30 cellular contexts compared by ENCODE assay signal in the genomic region with DNA sequence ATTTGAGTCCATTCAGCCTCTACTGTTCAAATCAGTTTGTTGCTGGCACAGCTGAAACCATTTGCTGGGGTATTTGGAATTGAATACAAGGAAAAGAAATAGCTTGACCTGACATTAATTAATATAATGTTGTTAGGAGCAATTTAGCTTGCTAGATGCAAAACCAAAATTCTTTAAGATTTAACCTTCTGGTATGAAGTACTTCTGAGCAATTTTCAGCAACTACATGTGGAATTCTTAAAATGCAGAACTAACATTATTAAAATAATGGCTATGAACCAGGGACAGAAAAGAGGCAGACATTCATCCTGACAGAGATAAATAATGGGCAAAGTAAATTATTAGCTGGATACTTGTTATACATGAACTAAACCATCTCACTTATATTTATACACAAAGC.
"Had no signal": no experiment of that assay in that cellular context is flagged by ENCODE, and none has a peak within 500 bp of the region (broad histone marks: within the 10 kb centered on the region; RNA-seq: fewer than 3 reads in every experiment).

No MANE protein-coding gene starts in this region.

- H3K79me2 ChIP-seq: hepatocyte had no signal

- H3K27ac ChIP-seq: colonic mucosa, coronary artery, dorsolateral prefrontal cortex, epithelial cell of prostate, esophagus muscularis mucosa, esophagus squamous epithelium, foreskin keratinocyte, gastrocnemius medialis, gastroesophageal sphincter, heart left ventricle, heart right ventricle, hepatocyte had no signal

- H3K27ac Mint-ChIP-seq: dendritic cell treated with granulocyte-macrophage colony-stimulating factor and Interleukin-4, amounts not matched to agents 40 ng/mL and 50 ng/mL, for 4 days; effector memory CD8-positive, alpha-beta T cell; endodermal cell had no signal

- H3K27me3 ChIP-seq: colonic mucosa, foreskin keratinocyte, gastrocnemius medialis, hepatocyte had no signal

- FAIRE-seq: colon, endometrium, endothelial cell of umbilical vein, frontal cortex had no signal

- H3K9me3 Mint-ChIP-seq: dendritic cell treated with granulocyte-macrophage colony-stimulating factor and Interleukin-4, amounts not matched to agents 40 ng/mL and 50 ng/mL, for 4 days; effector memory CD8-positive, alpha-beta T cell had no signal

- H3K4me2 ChIP-seq: hepatocyte had no signal

- DNase-seq: colonic mucosa; cortex of kidney; dermis blood vessel endothelial cell; dorsolateral prefrontal cortex; effector CD4-positive, alpha-beta T cell; effector CD8-positive, alpha-beta T cell; effector memory CD4-positive, alpha-beta T cell; effector memory CD8-positive, alpha-beta T cell; endodermal cell; erythroblast; esophagus squamous epithelium; foreskin fibroblast; foreskin keratinocyte; foreskin melanocyte; gastrocnemius medialis; glutamatergic neuron; head of caudate nucleus; heart left ventricle; heart right ventricle had no signal

- H3K9me3 ChIP-seq: colonic mucosa, esophagus muscularis mucosa, esophagus squamous epithelium, gastrocnemius medialis, gastroesophageal sphincter, heart left ventricle, heart right ventricle had no signal

- H3K36me3 ChIP-seq: colonic mucosa, esophagus muscularis mucosa, esophagus squamous epithelium, gastrocnemius medialis, gastroesophageal sphincter, heart left ventricle, heart right ventricle had no signal

- ATAC-seq: effector memory CD8-positive, alpha-beta T cell; esophagus mucosa; foreskin keratinocyte; gastrocnemius medialis; gastroesophageal sphincter; heart left ventricle; heart right ventricle had no signal

- H3K4me3 Mint-ChIP-seq: dendritic cell treated with granulocyte-macrophage colony-stimulating factor and Interleukin-4, amounts not matched to agents 40 ng/mL and 50 ng/mL, for 4 days; effector memory CD8-positive, alpha-beta T cell; endodermal cell had no signal

- H3K4me3 ChIP-seq: colonic mucosa, coronary artery, dorsolateral prefrontal cortex, esophagus muscularis mucosa, esophagus squamous epithelium, gastrocnemius medialis, gastroesophageal sphincter, heart left ventricle, heart right ventricle, hepatocyte had no signal

- H3K27me3 Mint-ChIP-seq: dendritic cell treated with granulocyte-macrophage colony-stimulating factor and Interleukin-4, amounts not matched to agents 40 ng/mL and 50 ng/mL, for 4 days; effector memory CD8-positive, alpha-beta T cell had no signal

- H2AFZ ChIP-seq: hepatocyte had no signal

- H3K4me1 ChIP-seq: colonic mucosa, esophagus muscularis mucosa, esophagus squamous epithelium, foreskin keratinocyte, gastrocnemius medialis, heart left ventricle, heart right ventricle had no signal
